ENCODE assay signal across 16 cellular contexts in the genomic region with DNA sequence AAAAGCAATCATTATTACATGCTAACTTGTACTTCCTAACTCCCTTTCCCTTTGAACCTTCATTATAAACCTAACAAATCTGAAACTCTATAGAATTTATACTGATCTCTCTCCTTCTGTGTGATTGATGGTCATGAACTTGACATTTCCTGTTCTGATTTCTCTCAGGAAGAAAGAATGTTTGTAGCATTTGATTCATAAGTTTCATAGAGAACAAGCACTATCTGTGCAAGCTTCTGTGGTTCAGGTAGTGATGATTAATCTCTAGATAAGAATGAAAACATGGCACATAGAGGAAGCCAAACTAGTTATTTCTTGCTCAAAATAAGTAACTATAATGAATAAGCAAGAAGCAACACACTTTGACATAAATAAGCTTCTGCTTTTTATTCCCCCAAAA. TPM values are rescaled to one million over a fixed set of nuclear protein-coding genes. Genes with fewer than 3 reads are reported as not detected.
A peak's percentile ranks its signal among the peaks of the same experiment; 100 is the strongest.
DNase-seq lines count a peak whose midpoint lies in the region; ATAC-seq, FAIRE-seq and TF ChIP-seq lines count a peak whose summit lies in the region.
"Had no signal": no experiment of that assay in that cellular context is flagged by ENCODE, and none has a peak within 500 bp of the region (broad histone marks: within the 10 kb centered on the region; RNA-seq: fewer than 3 reads in every experiment).

No MANE protein-coding gene starts in this region.

- ATAC-seq in GM18867 (IDR thresholded peaks at IDR 0.05; ENCODE audit: unreplicated experiment) = peak; percentile 68
- ATAC-seq in HG03439 (IDR thresholded peaks at IDR 0.05; ENCODE audit: unreplicated experiment) = peak; percentile 51
- no peak for ATAC-seq in GM19324 (IDR thresholded peaks at IDR 0.05; ENCODE audit: low FRiP score, unreplicated experiment)
- no peak for ATAC-seq in GM21737 (IDR thresholded peaks at IDR 0.05; ENCODE audit: unreplicated experiment)
- ATAC-seq: activated CD8-positive, alpha-beta T cell treated with anti-CD3 and anti-CD28 coated beads for 36 hours had no signal

- no peak overlapping the region for H3K4me3 ChIP-seq in SK-N-SH (ENCODE audit: low read depth in 2 of 2, low read length in 1 of 2)
- H3K4me3 ChIP-seq in keratinocyte (ENCODE audit: control insufficient read depth in 2 of 3, extremely low read depth in 1 of 3, insufficient read depth in 2 of 3, low read depth in 1 of 3, low read length in 3 of 3) = peak overlapping the region in 1 of 3 experiments; percentile 11

- H4K20me1 ChIP-seq in SK-N-SH (ENCODE audit: insufficient read depth) (no peaks in the 10 kb centered on the region), keratinocyte (ENCODE audit: control insufficient read depth, extremely low read depth, insufficient read depth, low read length) (no peaks in the 10 kb centered on the region)

- H3K27ac ChIP-seq in SK-N-SH (ENCODE audit: low read depth in 2 of 2, low read length in 1 of 2) (no peak overlapping the region), keratinocyte (ENCODE audit: control insufficient read depth, insufficient read depth, low read length) (peak overlapping the region; percentile 33)
- H3K27ac ChIP-seq: brain microvascular endothelial cell had no signal

- TF ChIP-seq EP300 in SK-N-SH (IDR thresholded peaks at IDR 0.05; ENCODE audit: borderline replicate concordance in 1 of 2, low read depth in 1 of 2, low read length in 1 of 2) = no peak

- FAIRE-seq in keratinocyte (lab: Jason Lieb, UNC) = peak; percentile 74

- H3K9ac ChIP-seq in SK-N-SH (no peak overlapping the region), keratinocyte (ENCODE audit: control insufficient read depth, extremely low read depth, insufficient read depth, low read length) (no peak overlapping the region)

- no peaks in the 10 kb centered on the region for H3K79me2 ChIP-seq in SK-N-SH (ENCODE audit: insufficient read depth)
- no peaks in the 10 kb centered on the region for H3K79me2 ChIP-seq in keratinocyte (ENCODE audit: control insufficient read depth, insufficient read depth, low read length)

- H3K9me3 ChIP-seq in SK-N-SH (no peaks in the 10 kb centered on the region), keratinocyte (ENCODE audit: control insufficient read depth, low read depth, low read length) (no peaks in the 10 kb centered on the region)

- dilution Hi-C loops in keratinocyte (cut with MboI; ENCODE audit: extremely low pct_ligation_motif_present, low sequenced_read_pairs) = no loop called here

- H2AFZ ChIP-seq in SK-N-SH (ENCODE audit: low read depth) (no peak overlapping the region; the same call in 1 of the 2 replicates), keratinocyte (ENCODE audit: control insufficient read depth, low read length) (no peak overlapping the region)

- DNase-seq in SK-N-SH (no peak), keratinocyte (ENCODE audit: low read depth, low spot score) (peak; percentile 49), superior temporal gyrus (ENCODE audit: extremely low spot score) (no peak)
- no peak for DNase-seq in activated CD4-positive, alpha-beta T cell treated with anti-CD3 and anti-CD28 coated beads for 1 hour
- DNase-seq: activated CD8-positive, alpha-beta T cell treated with anti-CD3 and anti-CD28 coated beads for 36 hours; brain microvascular endothelial cell; COR-L47; dermis blood vessel endothelial cell; KBM-7; NCI-H1105 treated with DMSO at 0.1 percent for 48 hours; NCI-H2171 treated with DMSO at 0.1 percent for 48 hours had no signal

- peaks cover 0 to 4% of the 10 kb centered on the region in 2 experiments; a peak in 2 of 4 replicates for H3K4me1 ChIP-seq in SK-N-SH (ENCODE audit: control insufficient read depth in 1 of 2, insufficient read depth in 2 of 2, low read depth in 1 of 2, low read length in 1 of 2)
- peaks cover 61% of the 10 kb centered on the region for H3K4me1 ChIP-seq in keratinocyte (ENCODE audit: control insufficient read depth, extremely low read depth, insufficient read depth, low read length)

- CTCF ChIA-PET in SK-N-SH (lab: Yijun Ruan, JAX) = no interaction called here

- TF ChIP-seq CTCF in SK-N-SH (IDR thresholded peaks at IDR 0.05) = no peak
- TF ChIP-seq CTCF in keratinocyte (optimal IDR thresholded peaks at IDR 0.05 in 1 of 3, IDR thresholded peaks at IDR 0.05 in 1 of 3, conservative IDR thresholded peaks at IDR 0.05 in 1 of 3; ENCODE audit: extremely low read depth in 1 of 3, insufficient read depth in 2 of 3, low read length in 3 of 3) = no peak

- no peaks in the 10 kb centered on the region for H3F3A ChIP-seq in SK-N-SH (replicated peaks; ENCODE audit: insufficient read depth)

- TF ChIP-seq RAD21 in SK-N-SH (IDR thresholded peaks at IDR 0.05; ENCODE audit: low read length) = no peak

- H3K27me3 ChIP-seq in SK-N-SH (ENCODE audit: insufficient read depth) = no peaks in the 10 kb centered on the region
- no peaks in the 10 kb centered on the region for H3K27me3 ChIP-seq in keratinocyte (ENCODE audit: control insufficient read depth, extremely low read depth, insufficient read depth, low read length)
- H3K27me3 ChIP-seq: brain microvascular endothelial cell had no signal

- no peak overlapping the region for H3K4me2 ChIP-seq in SK-N-SH
- H3K4me2 ChIP-seq in keratinocyte (ENCODE audit: control insufficient read depth, extremely low read depth, insufficient read depth, low read depth, low read length) = peak overlapping the region; percentile 63

- H3K9me2 ChIP-seq in SK-N-SH = peaks cover 3% of the 10 kb centered on the region; the same call in 1 of the 2 replicates

- POLR2A ChIA-PET in SK-N-SH (lab: Yijun Ruan, JAX) = no interaction called here

- no peaks in the 10 kb centered on the region for H3K36me3 ChIP-seq in SK-N-SH (replicated peaks in 1 of 2; ENCODE audit: control insufficient read depth in 1 of 2, insufficient read depth in 2 of 2, low read length in 1 of 2)
- no peaks in the 10 kb centered on the region for H3K36me3 ChIP-seq in keratinocyte (ENCODE audit: control insufficient read depth in 2 of 2, extremely low read depth in 1 of 2, insufficient read depth in 2 of 2, low read length in 2 of 2)
- H3K36me3 ChIP-seq: brain microvascular endothelial cell had no signal

- H3K9me1 ChIP-seq in keratinocyte (ENCODE audit: control insufficient read depth, extremely low read depth, insufficient read depth, low read length) = no peaks in the 10 kb centered on the region

TF ChIP-seq in SK-N-SH, 30 proteins besides CTCF, POLR2A, EP300 and RAD21:
- no peak for TF ChIP-seq MEF2A (IDR thresholded peaks at IDR 0.05; ENCODE audit: borderline replicate concordance, low read depth)
- TF ChIP-seq TEAD4 (IDR thresholded peaks at IDR 0.05; ENCODE audit: borderline replicate concordance, insufficient read depth) = no peak
- TF ChIP-seq TCF12 (IDR thresholded peaks at IDR 0.05) = peak; percentile 21; the same call in 1 of the 2 replicates
- no peak for TF ChIP-seq FOSL2 (IDR thresholded peaks at IDR 0.05; ENCODE audit: borderline replicate concordance, low read depth)
- no peak for TF ChIP-seq SMC3 (IDR thresholded peaks at IDR 0.05; ENCODE audit: low read depth, low read length)
- no peak for TF ChIP-seq GATA2 (CRISPR knock-in tag; IDR thresholded peaks at IDR 0.05)
- no peak for TF ChIP-seq MXI1 (IDR thresholded peaks at IDR 0.05; ENCODE audit: low read depth, low read length)
- peak; percentile 58 for TF ChIP-seq PBX3 (IDR thresholded peaks at IDR 0.05)

RNA-seq across cellular contexts. Expression of gene TFPI2, which starts 34.2 kb away (rescaled TPM):
- polyA plus RNA-seq in SK-N-SH (2012; rRNA removed) = 16.9 and 17.7 TPM in 2 replicates
- 14.4 and 15.5 TPM in 2 replicates for polyA plus RNA-seq in SK-N-SH (2012; cell fraction: cytosol; rRNA removed)
- polyA plus RNA-seq in SK-N-SH (2012; cell fraction: nucleus; rRNA removed) = 9.0 and 11.9 TPM in 2 replicates
- 46.0 to 138 TPM (median 87.2 TPM) in 3 replicates for polyA plus RNA-seq in keratinocyte
- 1.4 TPM for polyA plus RNA-seq in keratinocyte (2011; ENCODE audit: low read depth)
- polyA plus RNA-seq in keratinocyte (2011; cell fraction: cytosol; rRNA removed) = 47.5 and 74.1 TPM in 2 replicates
- polyA plus RNA-seq in keratinocyte (2011; cell fraction: nucleus; rRNA removed) = 60.6 and 69.1 TPM in 2 replicates
- polyA plus RNA-seq in keratinocyte (2012; ENCODE audit: low replicate concordance) = 1.7 and 125 TPM in 2 replicates
- polyA minus RNA-seq in keratinocyte = 23.6 to 72.7 TPM (median 30.3 TPM) in 3 replicates
- 42.0 TPM for polyA minus RNA-seq in keratinocyte (2011; cell fraction: cytosol; rRNA and poly(A)+ RNA removed)
- polyA minus RNA-seq in keratinocyte (2011; cell fraction: nucleus; rRNA and poly(A)+ RNA removed) = 33.7 and 34.1 TPM in 2 replicates

RNA-seq across cellular contexts. Expression of gene GNGT1, which starts 50.0 kb away (rescaled TPM):
- polyA plus RNA-seq in SK-N-SH (2012; rRNA removed) = 0.15 TPM in 1 of 2 replicates, not detected in the other
- 0.08 and 0.13 TPM in 2 replicates for polyA plus RNA-seq in SK-N-SH (2012; cell fraction: cytosol; rRNA removed)
- polyA plus RNA-seq in SK-N-SH (2012; cell fraction: nucleus; rRNA removed) = 0.07 and 0.31 TPM in 2 replicates
- not detected in 3 replicates for polyA plus RNA-seq in keratinocyte
- not detected for polyA plus RNA-seq in keratinocyte (2011; ENCODE audit: low read depth)
- polyA plus RNA-seq in keratinocyte (2011; cell fraction: cytosol; rRNA removed) = not detected in 2 replicates
- not detected in 2 replicates for polyA plus RNA-seq in keratinocyte (2011; cell fraction: nucleus; rRNA removed)
- not detected in 2 replicates for polyA plus RNA-seq in keratinocyte (2012; ENCODE audit: low replicate concordance)
- not detected in 3 replicates for polyA minus RNA-seq in keratinocyte
- polyA minus RNA-seq in keratinocyte (2011; cell fraction: cytosol; rRNA and poly(A)+ RNA removed) = not detected
- polyA minus RNA-seq in keratinocyte (2011; cell fraction: nucleus; rRNA and poly(A)+ RNA removed) = not detected in 2 replicates
- polyA plus RNA-seq: liver had no signal

Comparison
In these comparisons a context has a peak if more than half of its experiments do, and no peak if none do; other contexts are left out.
1. ATAC-seq: peak in GM18867 (single experiment) and HG03439 (single experiment); none in GM19324 (single experiment) and GM21737 (single experiment).